Comparison of ENCODE assay signal across 9 cellular contexts in the genomic region with DNA sequence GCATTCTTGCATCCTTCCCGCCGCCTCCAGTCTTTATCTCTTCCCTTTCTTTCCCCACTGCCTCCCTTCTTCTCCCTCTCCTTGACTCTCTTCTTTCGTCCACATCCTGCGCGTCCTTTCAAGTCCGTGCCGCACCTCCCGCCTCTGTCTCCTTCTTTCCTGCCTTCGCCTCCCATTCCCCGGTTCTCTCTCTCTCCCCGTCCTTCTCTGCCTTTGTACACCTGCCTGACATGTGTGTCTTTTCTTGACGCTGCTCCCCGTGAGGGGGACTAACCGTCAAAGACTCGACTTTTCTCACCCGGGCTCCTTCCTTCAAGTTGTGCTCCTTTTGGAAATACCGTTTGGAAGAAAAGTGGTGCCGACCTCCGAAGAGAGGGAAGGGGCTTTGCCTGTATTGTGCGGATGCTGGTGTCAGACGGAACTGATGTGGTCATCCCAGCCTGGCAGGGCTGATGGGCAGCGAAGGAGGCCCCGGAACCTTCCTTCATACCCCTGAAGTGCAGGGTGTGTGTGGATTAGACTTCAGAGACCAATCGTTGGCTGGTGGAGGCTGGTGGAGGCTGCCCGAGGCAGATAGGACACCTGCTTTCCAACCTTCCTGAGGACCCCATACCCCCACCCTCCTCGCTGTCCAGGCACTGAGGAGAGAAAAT. TPM values are rescaled to one million over a fixed set of nuclear protein-coding genes. Genes with fewer than 3 reads are reported as not detected.
DNase-seq lines count a peak whose midpoint lies in the region; ATAC-seq and TF ChIP-seq lines count a peak whose summit lies in the region.
"Had no signal": no experiment of that assay in that cellular context is flagged by ENCODE, and none has a peak within 500 bp of the region (broad histone marks: within the 10 kb centered on the region; RNA-seq: fewer than 3 reads in every experiment).

No MANE protein-coding gene starts in this region.

- 3 to 4% methylated on average over 26 of the region's 26 CpGs for WGBS in sigmoid colon, 2 donors

- DNase-seq in GM13977 (ENCODE audit: low spot score) (peak; percentile 31), glutamatergic neuron (peak; percentile 25), sigmoid colon (no peak), superior temporal gyrus (ENCODE audit: extremely low spot score) (no peak), SHP77 treated with DMSO at 0.1 percent for 48 hours (lab: John Stamatoyannopoulos, UW) (no peak)

- peaks cover 18% of the 10 kb centered on the region for H3K27me3 Mint-ChIP-seq in glutamatergic neuron (ENCODE audit: unreplicated experiment)

- H3K36me3 ChIP-seq in sigmoid colon: no peaks in the 10 kb centered on the region

- H3K4me1 ChIP-seq in sigmoid colon: peaks cover 0 to 17% (median 12%) of the 10 kb centered on the region in 4 donors

- intact Hi-C loops in sigmoid colon (cut with DNase I): no loop called here

- peak overlapping the region; percentile 41; the same call in 1 of the 2 replicates for H3K27ac ChIP-seq in VCaP
- H3K27ac ChIP-seq in sigmoid colon: no peak overlapping the region

- peaks cover 8% of the 10 kb centered on the region for H3K9me3 Mint-ChIP-seq in glutamatergic neuron (ENCODE audit: unreplicated experiment)

- in situ Hi-C loops in GM13977 (cut with MboI; ENCODE audit: low pct_unique_long_range_greater_than_20kb, low sequenced_read_pairs, unreplicated experiment): no loop called here

- peak overlapping the region; percentile 37 to 73 (median 62) for H3K4me3 ChIP-seq in sigmoid colon

- no peaks in the 10 kb centered on the region for H3K9me3 ChIP-seq in sigmoid colon

- no peak for TF ChIP-seq CTCF in GM13977 (IDR thresholded peaks at IDR 0.05; ENCODE audit: extremely low read depth, insufficient read depth, missing control alignments)
- TF ChIP-seq CTCF in VCaP (conservative IDR thresholded peaks at IDR 0.05): no peak
- no peak for TF ChIP-seq CTCF in glutamatergic neuron (IDR thresholded peaks at IDR 0.05; ENCODE audit: partially characterized antibody, unreplicated experiment)
- no peak for TF ChIP-seq CTCF in sigmoid colon (IDR thresholded peaks at IDR 0.05)

- peaks cover 3% of the 10 kb centered on the region for H3K4me1 Mint-ChIP-seq in glutamatergic neuron (ENCODE audit: low read depth, unreplicated experiment)

- H3K4me3 Mint-ChIP-seq in glutamatergic neuron (ENCODE audit: unreplicated experiment): peak overlapping the region; percentile 100

- H3K27ac Mint-ChIP-seq in glutamatergic neuron (ENCODE audit: unreplicated experiment): peak overlapping the region; percentile 88

- peaks cover 0 to 50% (median 22%) of the 10 kb centered on the region in 3 donors for H3K27me3 ChIP-seq in sigmoid colon

- no peaks in the 10 kb centered on the region for H3K36me3 Mint-ChIP-seq in glutamatergic neuron (ENCODE audit: unreplicated experiment)

- TF ChIP-seq EP300 in sigmoid colon (IDR thresholded peaks at IDR 0.05): no peak

- no peak for TF ChIP-seq POLR2A in sigmoid colon (IDR thresholded peaks at IDR 0.05)

- ATAC-seq in GM21367 (IDR thresholded peaks at IDR 0.05; ENCODE audit: unreplicated experiment) (no peak), HG02970 (IDR thresholded peaks at IDR 0.05; ENCODE audit: low FRiP score, unreplicated experiment) (no peak)

RNA-seq across cellular contexts. Expression of gene TMEM178A, which starts 0.9 kb away (rescaled TPM):
- total RNA-seq in glutamatergic neuron (ENCODE audit: unreplicated experiment) (12.5 TPM), sigmoid colon (1 to 10 TPM; 1.1 to 6.1 (median 3.2) TPM)
- under 1 TPM in 2 of 3 donors, not detected in 1; 0.60 to 0.64 TPM for polyA plus RNA-seq in sigmoid colon
- total RNA-seq: NCI-H460 had no signal

Comparison
In these comparisons a context has a peak if more than half of its experiments do, and no peak if none do; other contexts are left out.
1. DNase-seq: peak in GM13977 (single experiment) and glutamatergic neuron (single experiment); none in sigmoid colon (single experiment), superior temporal gyrus (single experiment) and SHP77 treated with DMSO at 0.1 percent for 48 hours (single experiment).